20 cellular contexts compared by ENCODE assay signal in the genomic region with DNA sequence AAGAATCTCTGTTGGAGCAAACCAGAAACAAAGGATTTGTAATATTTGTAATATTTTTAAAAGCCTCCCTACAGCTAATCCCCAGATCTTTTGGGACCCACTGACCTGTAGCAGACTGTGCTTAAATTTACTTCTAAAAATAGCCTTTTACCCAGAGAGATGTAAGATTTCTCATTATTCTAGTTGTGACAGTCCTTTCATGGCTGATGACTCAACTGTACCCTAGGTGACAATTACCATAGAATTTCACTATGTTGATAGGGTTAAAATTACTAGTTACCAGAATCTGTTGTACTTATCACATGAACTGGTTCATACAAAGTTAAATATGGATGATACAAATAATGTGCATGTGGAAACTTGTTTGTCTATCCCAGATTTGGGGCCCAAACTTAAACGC.
"Had no signal": no experiment of that assay in that cellular context is flagged by ENCODE, and none has a peak within 500 bp of the region (broad histone marks: within the 10 kb centered on the region; RNA-seq: fewer than 3 reads in every experiment).

No MANE protein-coding gene starts in this region.

- ATAC-seq: left colon, left ventricle myocardium superior, pancreas, right cardiac atrium had no signal

- H3K4me3 ChIP-seq: hepatocyte, lung, pancreas, stomach, thoracic aorta, transverse colon had no signal

- H3K36me3 ChIP-seq: pancreas, stomach, thoracic aorta, transverse colon had no signal

- DNase-seq: dermis blood vessel endothelial cell; effector CD8-positive, alpha-beta T cell; foreskin melanocyte; head of caudate nucleus; left colon; left ventricle myocardium superior; mesenchymal stem cell; naive B cell; occipital lobe; pancreas; right cardiac atrium; small intestine; stimulated activated CD4-positive, alpha-beta T cell treated with anti-CD3 and anti-CD28 coated beads, Interleukin-12 subunit alpha, Interleukin-12 subunit beta, amount 100 ng/mL, for 4 hours; stimulated activated naive CD4-positive, alpha-beta T cell; stomach; substantia nigra; transverse colon had no signal

- FAIRE-seq: pancreas, small intestine had no signal

- H3K4me2 ChIP-seq: hepatocyte had no signal

- H3K27me3 ChIP-seq: hepatocyte, pancreas, stomach, transverse colon had no signal

- H2AFZ ChIP-seq: hepatocyte had no signal

- H3K9me3 ChIP-seq: pancreas, stomach, thoracic aorta, transverse colon had no signal

- H3K79me2 ChIP-seq: hepatocyte had no signal

- H3K4me1 ChIP-seq: pancreas, stomach, transverse colon had no signal

- H3K27ac ChIP-seq: hepatocyte, pancreas, stomach, thoracic aorta, transverse colon had no signal
